In genomic region chrX:114626323-114626722, GRCh38 we compare ENCODE assay signal across 9 cellular contexts. TPM values are rescaled to one million over a fixed set of nuclear protein-coding genes. Genes with fewer than 3 reads are reported as not detected.
DNase-seq lines count a peak whose midpoint lies in the region; ATAC-seq and TF ChIP-seq lines count a peak whose summit lies in the region.
"Had no signal": no experiment of that assay in that cellular context is flagged by ENCODE, and none has a peak within 500 bp of the region (broad histone marks: within the 10 kb centered on the region; RNA-seq: fewer than 3 reads in every experiment).

No MANE protein-coding gene starts in this region.

- no peaks in the 10 kb centered on the region for H3K9me2 ChIP-seq in OCI-LY1 (ENCODE audit: low read depth, low read length)

- no peak overlapping the region for H3K9ac ChIP-seq in OCI-LY1 (ENCODE audit: low read length)

- no peaks in the 10 kb centered on the region for H4K20me1 ChIP-seq in OCI-LY1 (ENCODE audit: insufficient read depth, low read length)

- no peaks in the 10 kb centered on the region for H3K4me1 ChIP-seq in OCI-LY1 (ENCODE audit: insufficient read depth, low read length, severe bottlenecking)
- no peaks in the 10 kb centered on the region for H3K4me1 ChIP-seq in stomach

- H3K9me3 ChIP-seq in OCI-LY1 (ENCODE audit: low read length) = no peaks in the 10 kb centered on the region
- no peaks in the 10 kb centered on the region for H3K9me3 ChIP-seq in stomach

- TF ChIP-seq POLR2A in stomach (IDR thresholded peaks at IDR 0.05) = no peak
- no peak for TF ChIP-seq POLR2A in lower leg skin (IDR thresholded peaks at IDR 0.05)

- no peaks in the 10 kb centered on the region for H3F3A ChIP-seq in OCI-LY1 (ENCODE audit: insufficient read depth, low read length)

- H3K27me3 ChIP-seq in OCI-LY1 (ENCODE audit: insufficient read depth, low read length) = no peaks in the 10 kb centered on the region
- H3K27me3 ChIP-seq in stomach = no peaks in the 10 kb centered on the region

- no peak for TF ChIP-seq EP300 in stomach (IDR thresholded peaks at IDR 0.05)

- DNase-seq in GM13977 (ENCODE audit: low spot score) (peak; percentile 10), fibroblast of mammary gland (ENCODE audit: low read depth) (peak; percentile 40), stomach (no peak), omental fat pad (ENCODE audit: low spot score) (no peak), GOT3 (lab: John Stamatoyannopoulos, UW) (no peak), lower leg skin (ENCODE audit: low spot score in 2 of 2) (no peak)
- DNase-seq: activated gamma-delta T cell treated with Interleukin-2 at 50 U/mL for 16 hours had no signal

- intact Hi-C loops in stomach (cut with DNase I; ENCODE audit: low total_unique reads) = no loop called here
- intact Hi-C loops in lower leg skin (cut with DNase I; ENCODE audit: low total_unique reads) = no loop called here

- in situ Hi-C loops in GM13977 (cut with MboI; ENCODE audit: low pct_unique_long_range_greater_than_20kb, low sequenced_read_pairs, unreplicated experiment) = no loop called here

- H3K79me2 ChIP-seq in OCI-LY1 (ENCODE audit: insufficient read depth, low read length) = no peaks in the 10 kb centered on the region

- H3K27ac ChIP-seq in 22Rv1 (no peak overlapping the region), OCI-LY1 (ENCODE audit: low read depth, low read length, poor library complexity, severe bottlenecking) (no peak overlapping the region), stomach (no peak overlapping the region)

- TF ChIP-seq CTCF in 22Rv1 (IDR thresholded peaks at IDR 0.05) (peak; percentile 64), GM13977 (IDR thresholded peaks at IDR 0.05; ENCODE audit: extremely low read depth, insufficient read depth, missing control alignments) (peak; percentile 50), OCI-LY1 (IDR thresholded peaks at IDR 0.05; ENCODE audit: low read length) (peak; percentile 31; the same call in 1 of the 2 replicates), fibroblast of mammary gland (conservative IDR thresholded peaks at IDR 0.05; ENCODE audit: control insufficient read depth, insufficient read depth, low read depth, low read length) (peak; percentile 54), stomach (IDR thresholded peaks at IDR 0.05) (peak in 2 of 7 experiments; percentile 10 to 25), omental fat pad (IDR thresholded peaks at IDR 0.05) (no peak), lower leg skin (IDR thresholded peaks at IDR 0.05) (no peak)

- no peak overlapping the region for H3K4me3 ChIP-seq in OCI-LY1 (ENCODE audit: low read depth, low read length, poor library complexity, severe bottlenecking)
- no peak overlapping the region for H3K4me3 ChIP-seq in fibroblast of mammary gland (ENCODE audit: control insufficient read depth, low read depth, low read length)
- no peak overlapping the region for H3K4me3 ChIP-seq in stomach
- no peak overlapping the region for H3K4me3 ChIP-seq in lower leg skin (ENCODE audit: low read depth, poor library complexity, severe bottlenecking)

- H3K36me3 ChIP-seq in OCI-LY1 (ENCODE audit: insufficient read depth, low read length) (no peaks in the 10 kb centered on the region), stomach (no peaks in the 10 kb centered on the region)

- no peak for ATAC-seq in omental fat pad (ENCODE audit: low FRiP score)

- no peak overlapping the region for H2AFZ ChIP-seq in OCI-LY1 (ENCODE audit: low read length)

- H3K4me2 ChIP-seq in OCI-LY1 (ENCODE audit: low read length) = no peak overlapping the region

RNA-seq across cellular contexts. Expression of gene HTR2C, which starts 42.4 kb away (rescaled TPM):
- total RNA-seq in stomach (not detected), omental fat pad (not detected), lower leg skin (not detected)
- polyA plus RNA-seq in stomach = not detected

Comparison
In these comparisons a context has a peak if more than half of its experiments do, and no peak if none do; other contexts are left out.
1. CTCF ChIP-seq: peak in 22Rv1 (single experiment), GM13977 (single experiment), OCI-LY1 (single experiment) and fibroblast of mammary gland (single experiment); none in omental fat pad (0 of 3) and lower leg skin (0 of 3).
2. DNase-seq: peak in GM13977 (single experiment) and fibroblast of mammary gland (single experiment); none in stomach (single experiment), omental fat pad (single experiment), GOT3 (single experiment) and lower leg skin (0 of 2).